Comparison of ENCODE assay signal across 1 cellular context in genomic region chr9:98856982-98857381, GRCh38.
TF ChIP-seq lines count a peak whose summit lies in the region.

No MANE protein-coding gene starts in this region.

TF ChIP-seq in HepG2, 621 proteins besides CTCF, POLR2A, EP300 and RAD21 (continued from another document):
- TF ChIP-seq, protein P1, sequence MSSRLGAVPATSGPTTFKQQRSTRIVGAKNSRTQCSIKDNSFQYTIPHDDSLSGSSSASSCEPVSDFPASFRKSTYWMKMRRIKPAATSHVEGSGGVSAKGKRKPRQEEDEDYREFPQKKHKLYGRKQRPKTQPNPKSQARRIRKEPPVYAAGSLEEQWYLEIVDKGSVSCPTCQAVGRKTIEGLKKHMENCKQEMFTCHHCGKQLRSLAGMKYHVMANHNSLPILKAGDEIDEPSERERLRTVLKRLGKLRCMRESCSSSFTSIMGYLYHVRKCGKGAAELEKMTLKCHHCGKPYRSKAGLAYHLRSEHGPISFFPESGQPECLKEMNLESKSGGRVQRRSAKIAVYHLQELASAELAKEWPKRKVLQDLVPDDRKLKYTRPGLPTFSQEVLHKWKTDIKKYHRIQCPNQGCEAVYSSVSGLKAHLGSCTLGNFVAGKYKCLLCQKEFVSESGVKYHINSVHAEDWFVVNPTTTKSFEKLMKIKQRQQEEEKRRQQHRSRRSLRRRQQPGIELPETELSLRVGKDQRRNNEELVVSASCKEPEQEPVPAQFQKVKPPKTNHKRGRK (CRISPR knock-in tag; IDR thresholded peaks at IDR 0.05) = no peak
- TF ChIP-seq GPN1 (CRISPR knock-in tag; IDR thresholded peaks at IDR 0.05; ENCODE audit: borderline replicate concordance) (no peak), SALL1 (CRISPR knock-in tag; IDR thresholded peaks at IDR 0.05) (no peak), PHF5A (CRISPR knock-in tag; IDR thresholded peaks at IDR 0.05; ENCODE audit: low read depth, unreplicated experiment) (no peak), HES4 (CRISPR knock-in tag; IDR thresholded peaks at IDR 0.05; ENCODE audit: borderline replicate concordance) (no peak), SP4 (CRISPR knock-in tag; IDR thresholded peaks at IDR 0.05) (no peak), ARID2 (CRISPR knock-in tag; IDR thresholded peaks at IDR 0.05; ENCODE audit: borderline replicate concordance) (no peak), SRSF1 (optimal IDR thresholded peaks at IDR 0.05; ENCODE audit: low read depth, low read length) (no peak), ZNF605 (CRISPR knock-in tag; IDR thresholded peaks at IDR 0.05) (no peak), SYNCRIP (IDR thresholded peaks at IDR 0.05; ENCODE audit: insufficient read depth, low read depth, low read length) (no peak), ZSCAN22 (CRISPR knock-in tag; IDR thresholded peaks at IDR 0.05) (no peak), PHF8 (CRISPR knock-in tag; IDR thresholded peaks at IDR 0.05) (no peak)
- TF ChIP-seq, protein P2, sequence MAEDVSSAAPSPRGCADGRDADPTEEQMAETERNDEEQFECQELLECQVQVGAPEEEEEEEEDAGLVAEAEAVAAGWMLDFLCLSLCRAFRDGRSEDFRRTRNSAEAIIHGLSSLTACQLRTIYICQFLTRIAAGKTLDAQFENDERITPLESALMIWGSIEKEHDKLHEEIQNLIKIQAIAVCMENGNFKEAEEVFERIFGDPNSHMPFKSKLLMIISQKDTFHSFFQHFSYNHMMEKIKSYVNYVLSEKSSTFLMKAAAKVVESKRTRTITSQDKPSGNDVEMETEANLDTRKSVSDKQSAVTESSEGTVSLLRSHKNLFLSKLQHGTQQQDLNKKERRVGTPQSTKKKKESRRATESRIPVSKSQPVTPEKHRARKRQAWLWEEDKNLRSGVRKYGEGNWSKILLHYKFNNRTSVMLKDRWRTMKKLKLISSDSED (CRISPR knock-in tag; IDR thresholded peaks at IDR 0.05) = no peak
- TF ChIP-seq, protein P3, sequence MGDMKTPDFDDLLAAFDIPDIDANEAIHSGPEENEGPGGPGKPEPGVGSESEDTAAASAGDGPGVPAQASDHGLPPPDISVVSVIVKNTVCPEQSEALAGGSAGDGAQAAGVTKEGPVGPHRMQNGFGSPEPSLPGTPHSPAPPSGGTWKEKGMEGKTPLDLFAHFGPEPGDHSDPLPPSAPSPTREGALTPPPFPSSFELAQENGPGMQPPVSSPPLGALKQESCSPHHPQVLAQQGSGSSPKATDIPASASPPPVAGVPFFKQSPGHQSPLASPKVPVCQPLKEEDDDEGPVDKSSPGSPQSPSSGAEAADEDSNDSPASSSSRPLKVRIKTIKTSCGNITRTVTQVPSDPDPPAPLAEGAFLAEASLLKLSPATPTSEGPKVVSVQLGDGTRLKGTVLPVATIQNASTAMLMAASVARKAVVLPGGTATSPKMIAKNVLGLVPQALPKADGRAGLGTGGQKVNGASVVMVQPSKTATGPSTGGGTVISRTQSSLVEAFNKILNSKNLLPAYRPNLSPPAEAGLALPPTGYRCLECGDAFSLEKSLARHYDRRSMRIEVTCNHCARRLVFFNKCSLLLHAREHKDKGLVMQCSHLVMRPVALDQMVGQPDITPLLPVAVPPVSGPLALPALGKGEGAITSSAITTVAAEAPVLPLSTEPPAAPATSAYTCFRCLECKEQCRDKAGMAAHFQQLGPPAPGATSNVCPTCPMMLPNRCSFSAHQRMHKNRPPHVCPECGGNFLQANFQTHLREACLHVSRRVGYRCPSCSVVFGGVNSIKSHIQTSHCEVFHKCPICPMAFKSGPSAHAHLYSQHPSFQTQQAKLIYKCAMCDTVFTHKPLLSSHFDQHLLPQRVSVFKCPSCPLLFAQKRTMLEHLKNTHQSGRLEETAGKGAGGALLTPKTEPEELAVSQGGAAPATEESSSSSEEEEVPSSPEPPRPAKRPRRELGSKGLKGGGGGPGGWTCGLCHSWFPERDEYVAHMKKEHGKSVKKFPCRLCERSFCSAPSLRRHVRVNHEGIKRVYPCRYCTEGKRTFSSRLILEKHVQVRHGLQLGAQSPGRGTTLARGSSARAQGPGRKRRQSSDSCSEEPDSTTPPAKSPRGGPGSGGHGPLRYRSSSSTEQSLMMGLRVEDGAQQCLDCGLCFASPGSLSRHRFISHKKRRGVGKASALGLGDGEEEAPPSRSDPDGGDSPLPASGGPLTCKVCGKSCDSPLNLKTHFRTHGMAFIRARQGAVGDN (CRISPR knock-in tag; IDR thresholded peaks at IDR 0.05) = no peak
- TF ChIP-seq, protein P4, sequence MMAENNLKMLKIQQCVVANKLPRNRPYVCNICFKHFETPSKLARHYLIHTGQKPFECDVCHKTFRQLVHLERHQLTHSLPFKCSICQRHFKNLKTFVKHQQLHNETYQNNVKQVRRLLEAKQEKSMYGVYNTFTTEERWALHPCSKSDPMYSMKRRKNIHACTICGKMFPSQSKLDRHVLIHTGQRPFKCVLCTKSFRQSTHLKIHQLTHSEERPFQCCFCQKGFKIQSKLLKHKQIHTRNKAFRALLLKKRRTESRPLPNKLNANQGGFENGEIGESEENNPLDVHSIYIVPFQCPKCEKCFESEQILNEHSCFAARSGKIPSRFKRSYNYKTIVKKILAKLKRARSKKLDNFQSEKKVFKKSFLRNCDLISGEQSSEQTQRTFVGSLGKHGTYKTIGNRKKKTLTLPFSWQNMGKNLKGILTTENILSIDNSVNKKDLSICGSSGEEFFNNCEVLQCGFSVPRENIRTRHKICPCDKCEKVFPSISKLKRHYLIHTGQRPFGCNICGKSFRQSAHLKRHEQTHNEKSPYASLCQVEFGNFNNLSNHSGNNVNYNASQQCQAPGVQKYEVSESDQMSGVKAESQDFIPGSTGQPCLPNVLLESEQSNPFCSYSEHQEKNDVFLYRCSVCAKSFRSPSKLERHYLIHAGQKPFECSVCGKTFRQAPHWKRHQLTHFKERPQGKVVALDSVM (CRISPR knock-in tag; IDR thresholded peaks at IDR 0.05) = no peak
- TF ChIP-seq, protein P5, sequence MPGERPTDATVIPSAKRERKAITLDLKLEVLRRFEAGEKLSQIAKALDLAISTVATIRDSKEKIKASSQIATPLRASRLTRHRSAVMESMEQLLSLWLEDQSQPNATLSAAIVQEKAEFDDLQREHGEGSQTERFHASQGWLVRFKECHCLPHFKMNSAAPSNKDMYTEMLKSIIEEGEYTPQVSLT (CRISPR knock-in tag; IDR thresholded peaks at IDR 0.05; ENCODE audit: borderline replicate concordance, low read depth) = no peak
- TF ChIP-seq, protein P6, sequence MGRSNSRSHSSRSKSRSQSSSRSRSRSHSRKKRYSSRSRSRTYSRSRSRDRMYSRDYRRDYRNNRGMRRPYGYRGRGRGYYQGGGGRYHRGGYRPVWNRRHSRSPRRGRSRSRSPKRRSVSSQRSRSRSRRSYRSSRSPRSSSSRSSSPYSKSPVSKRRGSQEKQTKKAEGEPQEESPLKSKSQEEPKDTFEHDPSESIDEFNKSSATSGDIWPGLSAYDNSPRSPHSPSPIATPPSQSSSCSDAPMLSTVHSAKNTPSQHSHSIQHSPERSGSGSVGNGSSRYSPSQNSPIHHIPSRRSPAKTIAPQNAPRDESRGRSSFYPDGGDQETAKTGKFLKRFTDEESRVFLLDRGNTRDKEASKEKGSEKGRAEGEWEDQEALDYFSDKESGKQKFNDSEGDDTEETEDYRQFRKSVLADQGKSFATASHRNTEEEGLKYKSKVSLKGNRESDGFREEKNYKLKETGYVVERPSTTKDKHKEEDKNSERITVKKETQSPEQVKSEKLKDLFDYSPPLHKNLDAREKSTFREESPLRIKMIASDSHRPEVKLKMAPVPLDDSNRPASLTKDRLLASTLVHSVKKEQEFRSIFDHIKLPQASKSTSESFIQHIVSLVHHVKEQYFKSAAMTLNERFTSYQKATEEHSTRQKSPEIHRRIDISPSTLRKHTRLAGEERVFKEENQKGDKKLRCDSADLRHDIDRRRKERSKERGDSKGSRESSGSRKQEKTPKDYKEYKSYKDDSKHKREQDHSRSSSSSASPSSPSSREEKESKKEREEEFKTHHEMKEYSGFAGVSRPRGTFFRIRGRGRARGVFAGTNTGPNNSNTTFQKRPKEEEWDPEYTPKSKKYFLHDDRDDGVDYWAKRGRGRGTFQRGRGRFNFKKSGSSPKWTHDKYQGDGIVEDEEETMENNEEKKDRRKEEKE (IDR thresholded peaks at IDR 0.05) = no peak
